Comparison of ENCODE assay signal across 8 cellular contexts in the genomic region with DNA sequence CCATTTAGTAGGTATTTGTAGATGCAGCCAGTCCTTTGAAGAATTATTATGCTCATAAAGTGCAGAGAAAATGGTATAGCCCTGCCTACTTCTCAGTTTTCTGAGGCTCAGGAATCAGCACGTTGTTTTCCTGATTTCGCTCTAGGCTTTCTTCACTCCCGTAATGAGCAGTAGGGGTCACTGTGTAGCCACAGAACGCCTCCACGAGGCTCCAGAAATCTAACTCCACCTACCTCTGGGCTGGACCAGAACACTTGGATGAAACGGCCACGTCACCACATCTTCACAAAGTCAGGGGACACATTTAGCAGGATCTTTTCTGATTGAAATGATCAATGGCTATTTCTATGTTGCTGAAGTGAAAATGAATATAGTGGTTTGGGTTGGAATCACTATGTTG. TPM values are rescaled to one million over a fixed set of nuclear protein-coding genes. Genes with fewer than 3 reads are reported as not detected.
DNase-seq lines count a peak whose midpoint lies in the region; ATAC-seq, FAIRE-seq and TF ChIP-seq lines count a peak whose summit lies in the region.

No MANE protein-coding gene starts in this region.

- TF ChIP-seq EP300 in HepG2 (IDR thresholded peaks at IDR 0.05; ENCODE audit: low read depth in 2 of 2, low read length in 2 of 2) (no peak), HepG2 (CRISPR knock-in tag; IDR thresholded peaks at IDR 0.05; ENCODE audit: borderline replicate concordance) (no peak)

- TF ChIP-seq CTCF in HepG2 (CRISPR knock-in tag; IDR thresholded peaks at IDR 0.05): peak; percentile 87

- no peaks in the 10 kb centered on the region for H3K79me2 ChIP-seq in HepG2 (ENCODE audit: insufficient read depth, low read length)

- H3K9me3 ChIP-seq in HepG2 (ENCODE audit: low read length): no peaks in the 10 kb centered on the region

- in situ Hi-C loops in HepG2 (cut with HindIII; ENCODE audit: extremely low pct_ligation_motif_present, low pct_unique_long_range_greater_than_20kb): loop anchor here (5.0 to 10.0 kb wide), 2 partner anchors 340 to 453 kb away; no protein-coding TSS in a partner anchor

- H2AFZ ChIP-seq in HepG2 (ENCODE audit: low read length): no peak overlapping the region

- no peak overlapping the region for H3K27ac ChIP-seq in HepG2 (ENCODE audit: extremely low read length, insufficient read depth, low read length)

- no peak for TF ChIP-seq POLR2A in HepG2 (IDR thresholded peaks at IDR 0.05; ENCODE audit: insufficient read depth in 1 of 2, low read depth in 2 of 2, low read length in 2 of 2)

- peak overlapping the region; percentile 57 for H3K4me2 ChIP-seq in HepG2 (ENCODE audit: low read depth, low read length)

- ATAC-seq in HG02852 (IDR thresholded peaks at IDR 0.05; ENCODE audit: unreplicated experiment): peak; percentile 83
- ATAC-seq in HepG2: peak; percentile 80
- no peak for ATAC-seq in GM18520 (IDR thresholded peaks at IDR 0.05; ENCODE audit: unreplicated experiment)

- POLR2A ChIA-PET in HepG2 (lab: Yijun Ruan, JAX): no interaction called here

- WGBS in HepG2 (ENCODE audit: low lambda C conversion rate): 0% methylated on average over 7 of the region's 7 CpGs

- DNase-seq in NCI-H460 (ENCODE audit: extremely low read depth, low read depth): peak; percentile 74
- DNase-seq in activated CD4-positive, alpha-beta T cell treated with anti-CD3 and anti-CD28 coated beads for 4 hours: peak; percentile 43 to 56
- peak; percentile 72 for DNase-seq in dedifferentiated amniotic fluid mesenchymal stem cell (ENCODE audit: extremely low spot score)
- DNase-seq in HepG2 (ENCODE audit: low spot score): peak; percentile 74
- peak; percentile 26 to 42 (median 32) for DNase-seq in stimulated activated CD4-positive, alpha-beta T cell treated with anti-CD3 and anti-CD28 coated beads, TNF-alpha, amount 100 ng/mL, for 48 hours (ENCODE audit: low read depth in 3 of 3)

- H3K36me3 ChIP-seq in HepG2 (replicated peaks in 1 of 2; ENCODE audit: control insufficient read depth in 1 of 2, insufficient read depth in 2 of 2, low read length in 2 of 2): no peaks in the 10 kb centered on the region

- FAIRE-seq in G401.6 (lab: Jason Lieb, UNC): peak; percentile 62
- peak; percentile 81 for FAIRE-seq in HepG2 (lab: Jason Lieb, UNC)

- peaks cover 0 to 17% of the 10 kb centered on the region in 2 experiments; a peak in 4 of 5 replicates for H3K27me3 ChIP-seq in HepG2 (ENCODE audit: control insufficient read depth in 1 of 2, insufficient read depth in 2 of 2, low read length in 2 of 2)

- CTCF ChIA-PET in HepG2 (lab: Yijun Ruan, JAX; ENCODE audit: low intra/inter-chr PET ratio, low total read pairs): interaction anchor here (0.9 to 2.4 kb wide), 8 partner anchors 13 to 495 kb away, joined by 3 to 29 read pairs (median 4); no protein-coding TSS in a partner anchor

- intact Hi-C loops in HepG2 (cut with micrococcal nuclease; ENCODE audit: unreplicated experiment): loop anchor here (1.0 to 5.0 kb wide), 5 partner anchors 50 to 623 kb away; a partner anchor contains a TSS

- TF ChIP-seq RAD21 in HepG2 (CRISPR knock-in tag; IDR thresholded peaks at IDR 0.05): peak; percentile 73

- no TSS peak for BruUV-seq in HepG2 (replicated peaks; lab: Mats Ljungman, UMichigan)

- no peaks in the 10 kb centered on the region for H4K20me1 ChIP-seq in HepG2 (ENCODE audit: insufficient read depth, low read length)

- no peak overlapping the region for H3K9ac ChIP-seq in HepG2 (ENCODE audit: insufficient read depth, low read depth, low read length)

- peaks cover 42% of the 10 kb centered on the region for H3K4me1 ChIP-seq in HepG2 (ENCODE audit: insufficient read depth, low read length)

- H3K4me3 ChIP-seq in HepG2 (replicated peaks in 1 of 3; ENCODE audit: insufficient read depth in 1 of 3, low read depth in 2 of 3, low read length in 3 of 3): peak overlapping the region in 1 of 3 experiments; percentile 33; a peak in 1 of 6 replicates

TF ChIP-seq in HepG2, 621 proteins besides CTCF, POLR2A, EP300 and RAD21 (continues in another document):
- no peak for TF ChIP-seq CENPT (CRISPR knock-in tag; IDR thresholded peaks at IDR 0.05; ENCODE audit: low read depth)
- TF ChIP-seq STAT5B (CRISPR knock-in tag; IDR thresholded peaks at IDR 0.05): no peak
- TF ChIP-seq, protein P1, sequence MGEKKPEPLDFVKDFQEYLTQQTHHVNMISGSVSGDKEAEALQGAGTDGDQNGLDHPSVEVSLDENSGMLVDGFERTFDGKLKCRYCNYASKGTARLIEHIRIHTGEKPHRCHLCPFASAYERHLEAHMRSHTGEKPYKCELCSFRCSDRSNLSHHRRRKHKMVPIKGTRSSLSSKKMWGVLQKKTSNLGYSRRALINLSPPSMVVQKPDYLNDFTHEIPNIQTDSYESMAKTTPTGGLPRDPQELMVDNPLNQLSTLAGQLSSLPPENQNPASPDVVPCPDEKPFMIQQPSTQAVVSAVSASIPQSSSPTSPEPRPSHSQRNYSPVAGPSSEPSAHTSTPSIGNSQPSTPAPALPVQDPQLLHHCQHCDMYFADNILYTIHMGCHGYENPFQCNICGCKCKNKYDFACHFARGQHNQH (CRISPR knock-in tag; IDR thresholded peaks at IDR 0.05): no peak
- TF ChIP-seq ZSCAN21 (CRISPR knock-in tag; IDR thresholded peaks at IDR 0.05; ENCODE audit: borderline replicate concordance): no peak
- no peak for TF ChIP-seq TCF7 (IDR thresholded peaks at IDR 0.05; ENCODE audit: low read depth)
- no peak for TF ChIP-seq ZC3H13 (CRISPR knock-in tag; IDR thresholded peaks at IDR 0.05)
- peak; percentile 59; the same call in 1 of the 2 replicates for TF ChIP-seq CREB1 (IDR thresholded peaks at IDR 0.05)
- peak; percentile 56 for TF ChIP-seq CREB1 (CRISPR knock-in tag; IDR thresholded peaks at IDR 0.05)
- TF ChIP-seq STAG1 (CRISPR knock-in tag; IDR thresholded peaks at IDR 0.05): peak; percentile 90
- no peak for TF ChIP-seq ZNF567 (CRISPR knock-in tag; IDR thresholded peaks at IDR 0.05; ENCODE audit: borderline replicate concordance)
- TF ChIP-seq HOXA9 (CRISPR knock-in tag; IDR thresholded peaks at IDR 0.05; ENCODE audit: borderline replicate concordance): no peak
- TF ChIP-seq SMC3 (IDR thresholded peaks at IDR 0.05; ENCODE audit: low read length): peak; percentile 71
- TF ChIP-seq FOXA3 (CRISPR knock-in tag; IDR thresholded peaks at IDR 0.05): no peak
- TF ChIP-seq ZNF230 (CRISPR knock-in tag; IDR thresholded peaks at IDR 0.05): peak; percentile 69; the same call in 1 of the 2 replicates
- TF ChIP-seq MYC (CRISPR knock-in tag; IDR thresholded peaks at IDR 0.05; ENCODE audit: borderline replicate concordance): 0 out of 2 replicates have a peak, but pooled peaks have one; percentile 52
- TF ChIP-seq ZKSCAN8 (CRISPR knock-in tag; IDR thresholded peaks at IDR 0.05; ENCODE audit: borderline replicate concordance): no peak
- TF ChIP-seq, protein P2, sequence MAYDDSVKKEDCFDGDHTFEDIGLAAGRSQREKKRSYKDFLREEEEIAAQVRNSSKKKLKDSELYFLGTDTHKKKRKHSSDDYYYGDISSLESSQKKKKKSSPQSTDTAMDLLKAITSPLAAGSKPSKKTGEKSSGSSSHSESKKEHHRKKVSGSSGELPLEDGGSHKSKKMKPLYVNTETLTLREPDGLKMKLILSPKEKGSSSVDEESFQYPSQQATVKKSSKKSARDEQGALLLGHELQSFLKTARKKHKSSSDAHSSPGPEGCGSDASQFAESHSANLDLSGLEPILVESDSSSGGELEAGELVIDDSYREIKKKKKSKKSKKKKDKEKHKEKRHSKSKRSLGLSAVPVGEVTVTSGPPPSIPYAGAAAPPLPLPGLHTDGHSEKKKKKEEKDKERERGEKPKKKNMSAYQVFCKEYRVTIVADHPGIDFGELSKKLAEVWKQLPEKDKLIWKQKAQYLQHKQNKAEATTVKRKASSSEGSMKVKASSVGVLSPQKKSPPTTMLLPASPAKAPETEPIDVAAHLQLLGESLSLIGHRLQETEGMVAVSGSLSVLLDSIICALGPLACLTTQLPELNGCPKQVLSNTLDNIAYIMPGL (CRISPR knock-in tag; IDR thresholded peaks at IDR 0.05; ENCODE audit: borderline replicate concordance in 1 of 2, low read depth in 1 of 2): peak; percentile 21 to 67; a peak in 2 of 4 replicates
- TF ChIP-seq SOX5 (CRISPR knock-in tag; IDR thresholded peaks at IDR 0.05; ENCODE audit: borderline replicate concordance): no peak

RNA-seq across cellular contexts. Expression of a gene that starts 49.8 kb away (rescaled TPM):
- total RNA-seq in NCI-H460 (2014; rRNA removed; shearing (Covaris generic)): 189 and 193 TPM in 2 replicates
- 113 and 136 TPM in 2 replicates for polyA plus RNA-seq in NCI-H460 (2014; cell fraction: nucleus; rRNA removed)
- total RNA-seq in HepG2 (2016; rRNA removed; fragmentation: Illumina TruSeq; extraction: Trizol): 122 and 176 TPM in 2 replicates
- 1,005 and 1,074 TPM in 2 replicates for total RNA-seq in HepG2 (2016; cell fraction: cytosol; rRNA removed; fragmentation: Illumina TruSeq; extraction: Trizol; ENCODE audit: low read depth)
- 110 and 173 TPM in 2 replicates for total RNA-seq in HepG2 (2016; cell fraction: insoluble cytoplasmic fraction; rRNA removed; fragmentation: Illumina TruSeq; extraction: Trizol)
- total RNA-seq in HepG2 (2016; cell fraction: membrane; rRNA removed; fragmentation: Illumina TruSeq; extraction: Trizol): 817 and 824 TPM in 2 replicates
- total RNA-seq in HepG2 (2016; cell fraction: nucleus; rRNA removed; fragmentation: Illumina TruSeq; extraction: Trizol): 71.9 and 77.8 TPM in 2 replicates
- 36.0 and 42.1 TPM in 2 replicates for polyA plus RNA-seq in HepG2 (2011; rRNA removed)
- polyA plus RNA-seq in HepG2 (2011; cell fraction: cytosol; rRNA removed): 36.5 and 39.7 TPM in 2 replicates
- 30.0 and 32.8 TPM in 2 replicates for polyA plus RNA-seq in HepG2 (2011; cell fraction: nucleus; rRNA removed)
- polyA plus RNA-seq in HepG2 (2012): 67.4 and 79.3 TPM in 2 replicates
- polyA plus RNA-seq in HepG2 (2016; cell fraction: cytosol; fragmentation: Illumina TruSeq; extraction: Trizol; ENCODE audit: low read depth): 1,318 and 1,338 TPM in 2 replicates
- 121 and 126 TPM in 2 replicates for polyA plus RNA-seq in HepG2 (2016; cell fraction: insoluble cytoplasmic fraction; fragmentation: Illumina TruSeq; extraction: Trizol; ENCODE audit: low read depth)
- polyA plus RNA-seq in HepG2 (2016; cell fraction: membrane; fragmentation: Illumina TruSeq; extraction: Trizol; ENCODE audit: low read depth): 873 and 884 TPM in 2 replicates
- polyA plus RNA-seq in HepG2 (2016; cell fraction: nucleus; fragmentation: Illumina TruSeq; extraction: Trizol; ENCODE audit: insufficient read depth, low read depth): 118 and 129 TPM in 2 replicates
- 25.1 and 47.9 TPM in 2 replicates for polyA minus RNA-seq in HepG2 (2011; rRNA and poly(A)+ RNA removed; ENCODE audit: low replicate concordance)
- polyA minus RNA-seq in HepG2 (2011; cell fraction: cytosol; rRNA and poly(A)+ RNA removed): 16.9 and 22.6 TPM in 2 replicates
- 16.4 and 20.8 TPM in 2 replicates for polyA minus RNA-seq in HepG2 (2011; cell fraction: nucleus; rRNA and poly(A)+ RNA removed)
